ENCODE assay signal across 2 cellular contexts in genomic region chr20:57496592-57496991, GRCh38.
TF ChIP-seq lines count a peak whose summit lies in the region.

No MANE protein-coding gene starts in this region.

TF ChIP-seq in HEK293, 187 proteins besides CTCF, POLR2A, EP300 and RAD21:
- TF ChIP-seq ZBTB6 (tag by site-specific recombination; IDR thresholded peaks at IDR 0.05) (no peak), ZNF146 (tag by site-specific recombination; IDR thresholded peaks at IDR 0.05) (peak; percentile 85)

TF ChIP-seq in K562, 482 proteins besides CTCF, POLR2A, EP300 and RAD21 (continued from another document):
- TF ChIP-seq THAP12 (CRISPR knock-in tag; IDR thresholded peaks at IDR 0.05): no peak
- no peak for TF ChIP-seq BACH1 (tag; IDR thresholded peaks at IDR 0.05)
- TF ChIP-seq SRSF7 (optimal IDR thresholded peaks at IDR 0.05; ENCODE audit: low read depth, low read length): no peak
- TF ChIP-seq YY1 (IDR thresholded peaks at IDR 0.05; ENCODE audit: borderline replicate concordance in 1 of 3, control insufficient read depth in 1 of 3, extremely low read depth in 1 of 3, insufficient read depth in 3 of 3, insufficient read length in 1 of 3, insufficient replicate concordance in 2 of 3, low read depth in 1 of 3, low read length in 2 of 3): no peak
- peak; percentile 93 for TF ChIP-seq ZNF146 (CRISPR knock-in tag; IDR thresholded peaks at IDR 0.05; ENCODE audit: unreplicated experiment)
- no peak for TF ChIP-seq ETV6 (IDR thresholded peaks at IDR 0.05; ENCODE audit: borderline replicate concordance in 1 of 2, low read depth in 2 of 2, low read length in 1 of 2)
- no peak for TF ChIP-seq ETV6 (CRISPR knock-in tag; IDR thresholded peaks at IDR 0.05; ENCODE audit: borderline replicate concordance)
- TF ChIP-seq LCOR (CRISPR knock-in tag; IDR thresholded peaks at IDR 0.05): no peak
- TF ChIP-seq PRDM10 (IDR thresholded peaks at IDR 0.05; ENCODE audit: partially characterized antibody): no peak
- no peak for TF ChIP-seq SMARCB1 (IDR thresholded peaks at IDR 0.05; ENCODE audit: insufficient read length, low read depth)
